Comparison of ENCODE assay signal across 23 cellular contexts in genomic region chr6:164695896-164696295, GRCh38.
"Had no signal": no experiment of that assay in that cellular context is flagged by ENCODE, and none has a peak within 500 bp of the region (broad histone marks: within the 10 kb centered on the region; RNA-seq: fewer than 3 reads in every experiment).

No MANE protein-coding gene starts in this region.

- H3K27me3 Mint-ChIP-seq: central memory CD8-positive, alpha-beta T cell; progenitor cell of endocrine pancreas had no signal

- DNase-seq: activated CD4-positive, alpha-beta T cell treated with anti-CD3 and anti-CD28 coated beads, Interleukin-2, amount 50 U/mL, for 1 hour; activated CD8-positive, alpha-beta memory T cell treated with anti-CD3 and anti-CD28 coated beads, Interleukin-2, amount 50 U/mL, for 4 hours; activated effector memory CD4-positive, alpha-beta T cell treated with anti-CD3 and anti-CD28 coated beads, Interleukin-2, amount 50 U/mL, for 16 hours; activated naive CD4-positive, alpha-beta T cell treated with anti-CD3 and anti-CD28 coated beads, Interleukin-2, amount 50 U/mL, for 16 hours; activated T-cell treated with anti-CD3 and anti-CD28 coated beads, Interleukin-2, amount 50 U/mL, for 4 hours; aorta; colonic mucosa; erythroblast; heart left ventricle; kidney; left lung; occipital lobe; stimulated activated CD4-positive, alpha-beta T cell treated with anti-CD3 and anti-CD28 coated beads, Interleukin-12 subunit alpha, Interleukin-12 subunit beta, amount 100 ng/mL, for 4 hours; stimulated activated CD4-positive, alpha-beta T cell treated with anti-CD3 and anti-CD28 coated beads, Interleukin-1b, Interleukin-23, amount 100 ng/mL, for 48 hours; stimulated activated CD8-positive, alpha-beta memory T cell treated with anti-CD3 and anti-CD28 coated beads, Interleukin-4, amount 100 ng/mL, for 48 hours; stimulated activated naive CD4-positive, alpha-beta T cell; T-helper 9 cell; thyroid gland had no signal

- H3K27me3 ChIP-seq: colonic mucosa, heart left ventricle, left lung, right atrium auricular region, thyroid gland had no signal

- H3K36me3 ChIP-seq: colonic mucosa, heart left ventricle, left lung, right atrium auricular region, thyroid gland had no signal

- H3K4me3 Mint-ChIP-seq: activated T-cell treated with anti-CD3 and anti-CD28 coated beads, Interleukin-2, amount 50 U/mL, for 4 hours; central memory CD8-positive, alpha-beta T cell had no signal

- FAIRE-seq: frontal cortex, kidney had no signal

- H3K4me1 Mint-ChIP-seq: central memory CD8-positive, alpha-beta T cell had no signal

- H3K27ac Mint-ChIP-seq: progenitor cell of endocrine pancreas had no signal

- H3K4me1 ChIP-seq: colonic mucosa, left lung, right atrium auricular region, thyroid gland had no signal

- H3K9me3 ChIP-seq: colonic mucosa, right atrium auricular region, thyroid gland had no signal

- H3K27ac ChIP-seq: colonic mucosa, heart left ventricle, left lung, right atrium auricular region, thyroid gland had no signal

- H3K4me3 ChIP-seq: colonic mucosa, heart left ventricle, left lung, right atrium auricular region, thyroid gland had no signal

- ATAC-seq: activated CD4-positive, CD25-positive, alpha-beta regulatory T cell treated with anti-CD3 and anti-CD28 coated beads, Interleukin-2, amount 50 U/mL, for 24 hours; activated T-cell treated with anti-CD3 and anti-CD28 coated beads, Interleukin-2, amount 50 U/mL, for 4 hours; heart left ventricle; left lung had no signal
